In the genomic region with DNA sequence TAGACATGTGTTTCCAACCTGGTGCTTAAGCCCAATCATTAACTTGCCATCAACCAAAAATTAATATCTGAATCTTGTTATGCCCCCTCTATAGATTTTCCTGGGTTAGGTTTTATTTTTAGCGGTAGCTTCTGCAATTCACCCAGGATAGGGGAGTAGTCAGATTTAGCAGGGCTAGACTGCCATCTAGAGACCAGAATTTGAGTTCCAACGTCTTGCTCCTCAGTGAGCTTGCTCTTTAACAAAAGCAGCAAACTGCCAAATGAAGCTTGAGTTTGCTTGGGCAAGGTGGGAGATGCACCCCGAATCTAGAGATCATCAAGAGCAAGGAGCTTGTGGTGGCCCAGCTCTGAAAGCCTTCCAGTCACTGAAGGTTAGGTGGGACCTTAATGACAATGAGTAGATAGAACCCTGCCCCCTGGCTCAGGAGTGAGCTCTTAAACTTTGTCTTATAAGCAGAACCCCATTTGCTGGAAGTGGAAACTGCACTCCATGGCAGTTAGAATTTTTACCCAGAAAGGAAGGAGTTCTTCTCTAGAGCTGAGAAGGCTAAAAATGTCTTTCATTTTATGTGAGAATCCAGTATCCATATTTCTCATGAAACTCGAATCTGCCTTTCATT, we compare ENCODE assay signal across 8 cellular contexts.
DNase-seq lines count a peak whose midpoint lies in the region; ATAC-seq, FAIRE-seq and TF ChIP-seq lines count a peak whose summit lies in the region.

No MANE protein-coding gene starts in this region.

- no peak for FAIRE-seq in pancreas (lab: Jason Lieb, UNC)

- no peak for TF ChIP-seq POLR2A in gastroesophageal sphincter (IDR thresholded peaks at IDR 0.05)

- 25 to 42% methylated on average over 3 to 4 of the region's 4 CpGs for WGBS in gastroesophageal sphincter (ENCODE audit: low coverage in 1 of 2), 2 donors
- 25% methylated on average over 4 of the region's 4 CpGs for WGBS in pancreas, 2 donors

- H3K4me1 ChIP-seq in right atrium auricular region (no peaks in the 10 kb centered on the region), Loucy (ENCODE audit: insufficient read depth, low read length, poor library complexity, severe bottlenecking) (peaks cover 10% of the 10 kb centered on the region), gastroesophageal sphincter (peaks cover 0 to 22% (median 6%) of the 10 kb centered on the region in 3 donors), pancreas (peaks cover 8 to 31% (median 20%) of the 10 kb centered on the region in 3 donors)

- no peak overlapping the region for H3K4me2 ChIP-seq in Loucy (ENCODE audit: low read depth, low read length, poor library complexity, severe bottlenecking)

- no peaks in the 10 kb centered on the region for H3F3A ChIP-seq in Loucy (ENCODE audit: low read depth)

- H4K20me1 ChIP-seq in Loucy (ENCODE audit: insufficient read depth, low read length, poor library complexity, severe bottlenecking): no peaks in the 10 kb centered on the region

- DNase-seq in Right ventricle myocardium inferior (ENCODE audit: missing footprints): no peak
- DNase-seq in right atrium auricular region (ENCODE audit: low spot score): no peak
- peak; percentile 43 for DNase-seq in SW480 (ENCODE audit: low spot score)
- peak in 2 of 6 donors; percentile 55 to 69 for DNase-seq in pancreas
- DNase-seq in NCI-H187 treated with DMSO at 0.1 percent for 48 hours (lab: John Stamatoyannopoulos, UW): no peak
- no peak for DNase-seq in T-helper 9 cell

- intact Hi-C loops in Right ventricle myocardium inferior (cut with DNase I) (loop anchor here (5.0 kb wide), 1 partner anchor 1085 kb away; no protein-coding TSS in a partner anchor), pancreas (cut with DNase I) (no loop called here)

- H3K79me2 ChIP-seq in Loucy (ENCODE audit: insufficient read depth, low read length): no peaks in the 10 kb centered on the region

- H3K4me3 ChIP-seq in right atrium auricular region (no peak overlapping the region), Loucy (ENCODE audit: low read length, poor library complexity, severe bottlenecking) (no peak overlapping the region), gastroesophageal sphincter (no peak overlapping the region), pancreas (no peak overlapping the region)

- peak; percentile 81 for ATAC-seq in Right ventricle myocardium inferior
- ATAC-seq in gastroesophageal sphincter: no peak
- peak; percentile 78 to 90 (median 86) for ATAC-seq in pancreas

- H3K27ac ChIP-seq in right atrium auricular region (no peak overlapping the region), gastroesophageal sphincter (no peak overlapping the region), pancreas (no peak overlapping the region)

- TF ChIP-seq EP300 in gastroesophageal sphincter (IDR thresholded peaks at IDR 0.05): no peak

- H3K9ac ChIP-seq in Loucy (ENCODE audit: low read depth, low read length, poor library complexity, severe bottlenecking): no peak overlapping the region

- no peaks in the 10 kb centered on the region for H3K9me2 ChIP-seq in Loucy (replicated peaks; ENCODE audit: low read depth, low read length)

- H3K27me3 ChIP-seq in right atrium auricular region: no peaks in the 10 kb centered on the region
- no peaks in the 10 kb centered on the region for H3K27me3 ChIP-seq in Loucy (ENCODE audit: insufficient read depth, low read length, poor library complexity, severe bottlenecking)
- H3K27me3 ChIP-seq in gastroesophageal sphincter: no peaks in the 10 kb centered on the region
- H3K27me3 ChIP-seq in pancreas: no peaks in the 10 kb centered on the region

- peak overlapping the region; percentile 48; the same call in 1 of the 2 replicates for H2AFZ ChIP-seq in Loucy (ENCODE audit: low read length)

- peak in 1 of 2 donors; percentile 75 for TF ChIP-seq CTCF in right atrium auricular region (IDR thresholded peaks at IDR 0.05)
- TF ChIP-seq CTCF in Loucy (conservative IDR thresholded peaks at IDR 0.05; ENCODE audit: low read length): peak; percentile 81
- peak; percentile 24 to 70 (median 54) for TF ChIP-seq CTCF in gastroesophageal sphincter (IDR thresholded peaks at IDR 0.05)
- TF ChIP-seq CTCF in pancreas (IDR thresholded peaks at IDR 0.05): peak in 3 of 4 donors; percentile 46 to 56 (median 52)

- H3K36me3 ChIP-seq in right atrium auricular region (no peaks in the 10 kb centered on the region), Loucy (ENCODE audit: insufficient read depth, low read length) (no peaks in the 10 kb centered on the region), gastroesophageal sphincter (no peaks in the 10 kb centered on the region), pancreas (no peaks in the 10 kb centered on the region)

- H3K9me3 ChIP-seq in right atrium auricular region: no peaks in the 10 kb centered on the region
- no peaks in the 10 kb centered on the region for H3K9me3 ChIP-seq in Loucy (ENCODE audit: insufficient read depth, low read depth, low read length)
- no peaks in the 10 kb centered on the region for H3K9me3 ChIP-seq in gastroesophageal sphincter
- H3K9me3 ChIP-seq in pancreas: no peaks in the 10 kb centered on the region
